2 cellular contexts compared by ENCODE assay signal in the genomic region with DNA sequence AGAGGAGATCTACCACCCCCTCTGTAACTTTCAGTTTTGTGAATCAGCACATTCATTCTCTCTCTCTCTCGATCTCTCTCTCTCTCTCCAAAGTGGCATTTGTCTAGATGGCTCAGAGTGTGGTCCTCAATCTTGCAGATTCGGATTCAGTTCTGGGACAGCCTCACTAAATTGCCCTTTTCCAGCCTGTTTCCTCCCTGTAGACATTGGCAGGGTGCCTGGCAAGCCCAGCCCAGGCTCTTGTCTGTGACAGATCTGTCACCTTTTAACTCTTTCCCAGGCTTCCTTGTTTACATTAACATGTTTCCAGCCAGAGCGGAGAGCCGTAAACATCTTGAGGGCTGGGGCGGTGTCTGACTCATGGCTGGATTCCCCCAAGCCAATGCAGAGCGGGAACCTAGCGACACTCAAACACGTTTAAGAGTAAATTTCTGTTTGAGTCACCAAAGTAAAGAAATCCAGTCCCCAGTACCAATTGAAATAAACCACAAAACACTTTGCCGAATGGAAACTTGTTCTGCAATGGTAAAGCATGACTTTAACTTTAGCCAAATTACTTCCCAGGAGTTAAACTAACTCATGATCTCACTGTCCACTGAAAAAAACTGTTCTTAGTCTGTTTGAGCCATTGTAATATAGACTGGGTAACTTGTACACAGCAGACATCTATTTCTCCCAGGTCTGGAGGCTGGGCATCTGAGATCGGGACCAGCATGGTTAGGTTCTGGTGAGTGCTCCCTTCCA.
TF ChIP-seq lines count a peak whose summit lies in the region.

No MANE protein-coding gene starts in this region.

TF ChIP-seq in SK-N-SH treated with all-trans-retinoic acid at 6 μM for 48 hours, 23 proteins besides CTCF, POLR2A, EP300 and RAD21 (continued from another document):
- no peak for TF ChIP-seq ZNF565 (CRISPR knock-in tag; conservative IDR thresholded peaks at IDR 0.05; ENCODE audit: low read depth)
- TF ChIP-seq RARB (CRISPR knock-in tag; IDR thresholded peaks at IDR 0.05): no peak
- no peak for TF ChIP-seq TCF4 (CRISPR knock-in tag; IDR thresholded peaks at IDR 0.05; ENCODE audit: borderline replicate concordance)
- no peak for TF ChIP-seq ISL1 (CRISPR knock-in tag; IDR thresholded peaks at IDR 0.05)
- TF ChIP-seq CSDC2 (CRISPR knock-in tag; IDR thresholded peaks at IDR 0.05): no peak
- no peak for TF ChIP-seq OSR1 (CRISPR knock-in tag; IDR thresholded peaks at IDR 0.05)
- no peak for TF ChIP-seq ZFP3 (CRISPR knock-in tag; IDR thresholded peaks at IDR 0.05)
- TF ChIP-seq TSHZ2 (CRISPR knock-in tag; IDR thresholded peaks at IDR 0.05): no peak
- TF ChIP-seq TOX (CRISPR knock-in tag; IDR thresholded peaks at IDR 0.05; ENCODE audit: borderline replicate concordance): no peak

TF ChIP-seq in SK-N-SH, 30 proteins besides CTCF, POLR2A, EP300 and RAD21 (continued from another document):
- TF ChIP-seq, protein P1, sequence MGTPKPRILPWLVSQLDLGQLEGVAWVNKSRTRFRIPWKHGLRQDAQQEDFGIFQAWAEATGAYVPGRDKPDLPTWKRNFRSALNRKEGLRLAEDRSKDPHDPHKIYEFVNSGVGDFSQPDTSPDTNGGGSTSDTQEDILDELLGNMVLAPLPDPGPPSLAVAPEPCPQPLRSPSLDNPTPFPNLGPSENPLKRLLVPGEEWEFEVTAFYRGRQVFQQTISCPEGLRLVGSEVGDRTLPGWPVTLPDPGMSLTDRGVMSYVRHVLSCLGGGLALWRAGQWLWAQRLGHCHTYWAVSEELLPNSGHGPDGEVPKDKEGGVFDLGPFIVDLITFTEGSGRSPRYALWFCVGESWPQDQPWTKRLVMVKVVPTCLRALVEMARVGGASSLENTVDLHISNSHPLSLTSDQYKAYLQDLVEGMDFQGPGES (IDR thresholded peaks at IDR 0.05; ENCODE audit: low read depth, low read length): no peak
- TF ChIP-seq RXRA (IDR thresholded peaks at IDR 0.05; ENCODE audit: borderline replicate concordance, low read depth): no peak
- no peak for TF ChIP-seq TEAD4 (IDR thresholded peaks at IDR 0.05; ENCODE audit: borderline replicate concordance, insufficient read depth)
- no peak for TF ChIP-seq POLR2AphosphoS5 (IDR thresholded peaks at IDR 0.05; ENCODE audit: low read depth, low read length)
- TF ChIP-seq, protein P2, sequence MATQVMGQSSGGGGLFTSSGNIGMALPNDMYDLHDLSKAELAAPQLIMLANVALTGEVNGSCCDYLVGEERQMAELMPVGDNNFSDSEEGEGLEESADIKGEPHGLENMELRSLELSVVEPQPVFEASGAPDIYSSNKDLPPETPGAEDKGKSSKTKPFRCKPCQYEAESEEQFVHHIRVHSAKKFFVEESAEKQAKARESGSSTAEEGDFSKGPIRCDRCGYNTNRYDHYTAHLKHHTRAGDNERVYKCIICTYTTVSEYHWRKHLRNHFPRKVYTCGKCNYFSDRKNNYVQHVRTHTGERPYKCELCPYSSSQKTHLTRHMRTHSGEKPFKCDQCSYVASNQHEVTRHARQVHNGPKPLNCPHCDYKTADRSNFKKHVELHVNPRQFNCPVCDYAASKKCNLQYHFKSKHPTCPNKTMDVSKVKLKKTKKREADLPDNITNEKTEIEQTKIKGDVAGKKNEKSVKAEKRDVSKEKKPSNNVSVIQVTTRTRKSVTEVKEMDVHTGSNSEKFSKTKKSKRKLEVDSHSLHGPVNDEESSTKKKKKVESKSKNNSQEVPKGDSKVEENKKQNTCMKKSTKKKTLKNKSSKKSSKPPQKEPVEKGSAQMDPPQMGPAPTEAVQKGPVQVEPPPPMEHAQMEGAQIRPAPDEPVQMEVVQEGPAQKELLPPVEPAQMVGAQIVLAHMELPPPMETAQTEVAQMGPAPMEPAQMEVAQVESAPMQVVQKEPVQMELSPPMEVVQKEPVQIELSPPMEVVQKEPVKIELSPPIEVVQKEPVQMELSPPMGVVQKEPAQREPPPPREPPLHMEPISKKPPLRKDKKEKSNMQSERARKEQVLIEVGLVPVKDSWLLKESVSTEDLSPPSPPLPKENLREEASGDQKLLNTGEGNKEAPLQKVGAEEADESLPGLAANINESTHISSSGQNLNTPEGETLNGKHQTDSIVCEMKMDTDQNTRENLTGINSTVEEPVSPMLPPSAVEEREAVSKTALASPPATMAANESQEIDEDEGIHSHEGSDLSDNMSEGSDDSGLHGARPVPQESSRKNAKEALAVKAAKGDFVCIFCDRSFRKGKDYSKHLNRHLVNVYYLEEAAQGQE (IDR thresholded peaks at IDR 0.05; ENCODE audit: low read depth, low read length): no peak
- TF ChIP-seq NRF1 (IDR thresholded peaks at IDR 0.05; ENCODE audit: low read depth, low read length): no peak
- no peak for TF ChIP-seq SMC3 (IDR thresholded peaks at IDR 0.05; ENCODE audit: low read depth, low read length)
- TF ChIP-seq ELF1 (IDR thresholded peaks at IDR 0.05): no peak
- TF ChIP-seq TAF1 (IDR thresholded peaks at IDR 0.05; ENCODE audit: borderline replicate concordance, low read depth, low read length): no peak
- TF ChIP-seq, protein P3, sequence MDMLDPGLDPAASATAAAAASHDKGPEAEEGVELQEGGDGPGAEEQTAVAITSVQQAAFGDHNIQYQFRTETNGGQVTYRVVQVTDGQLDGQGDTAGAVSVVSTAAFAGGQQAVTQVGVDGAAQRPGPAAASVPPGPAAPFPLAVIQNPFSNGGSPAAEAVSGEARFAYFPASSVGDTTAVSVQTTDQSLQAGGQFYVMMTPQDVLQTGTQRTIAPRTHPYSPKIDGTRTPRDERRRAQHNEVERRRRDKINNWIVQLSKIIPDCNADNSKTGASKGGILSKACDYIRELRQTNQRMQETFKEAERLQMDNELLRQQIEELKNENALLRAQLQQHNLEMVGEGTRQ (IDR thresholded peaks at IDR 0.05; ENCODE audit: borderline replicate concordance, low read depth, low read length): no peak
- TF ChIP-seq EZH2phosphoT487 (IDR thresholded peaks at IDR 0.05; ENCODE audit: borderline replicate concordance, low read depth): no peak
- TF ChIP-seq FOSL2 (IDR thresholded peaks at IDR 0.05; ENCODE audit: borderline replicate concordance, low read depth): no peak
- TF ChIP-seq CHD2 (IDR thresholded peaks at IDR 0.05; ENCODE audit: low read length, partially characterized antibody): no peak
